In genomic region chr1:149771653-149772425, GRCh38 we compare ENCODE assay signal across 11 cellular contexts. TPM values are rescaled to one million over a fixed set of nuclear protein-coding genes. Genes with fewer than 3 reads are reported as not detected.
DNase-seq lines count a peak whose midpoint lies in the region; ATAC-seq and TF ChIP-seq lines count a peak whose summit lies in the region.
"Not testable (repeated sequence)": the region's sequence is repeated elsewhere in the genome, so short reads cannot be mapped to it uniquely, and the experiment has no call there.
"Had no signal": no experiment of that assay in that cellular context is flagged by ENCODE, and none has a peak within 500 bp of the region (broad histone marks: within the 10 kb centered on the region; RNA-seq: fewer than 3 reads in every experiment).

No MANE protein-coding gene starts in this region.

- H3K9me3 ChIP-seq in naive thymus-derived CD4-positive, alpha-beta T cell (ENCODE audit: control insufficient read depth in 2 of 3, low read length in 3 of 3): not testable (repeated sequence)

- ATAC-seq in GM18868 (IDR thresholded peaks at IDR 0.05; ENCODE audit: unreplicated experiment): peak; percentile 97
- ATAC-seq in GM19463 (IDR thresholded peaks at IDR 0.05; ENCODE audit: unreplicated experiment): peak; percentile 94
- ATAC-seq in HG02571 (IDR thresholded peaks at IDR 0.05; ENCODE audit: unreplicated experiment): peak; percentile 63
- ATAC-seq in HG02981 (IDR thresholded peaks at IDR 0.05; ENCODE audit: unreplicated experiment): peak; percentile 97
- ATAC-seq in HG03378 (IDR thresholded peaks at IDR 0.05; ENCODE audit: unreplicated experiment): peak; percentile 89
- peak; percentile 81 for ATAC-seq in activated CD8-positive, alpha-beta T cell treated with anti-CD3 and anti-CD28 coated beads, Interleukin-2, amount 10 ng/mL, durations not matched to agents 7 days and 5 days
- peak; percentile 80 for ATAC-seq in naive thymus-derived CD4-positive, alpha-beta T cell

- CTCF ChIA-PET in activated CD8-positive, alpha-beta T cell treated with anti-CD3 and anti-CD28 coated beads, Interleukin-2, amount 10 ng/mL, durations not matched to agents 7 days and 5 days (lab: Charles Lee); naive thymus-derived CD4-positive, alpha-beta T cell (lab: Charles Lee): not testable (repeated sequence)

- not testable (repeated sequence) for H3K27ac ChIP-seq in naive thymus-derived CD4-positive, alpha-beta T cell (ENCODE audit: low read depth, low read length)

- not testable (repeated sequence) for H3K27me3 ChIP-seq in naive thymus-derived CD4-positive, alpha-beta T cell (ENCODE audit: control insufficient read depth in 2 of 2, insufficient read depth in 2 of 2, low read length in 2 of 2)

- peak overlapping the region in 4 of 7 donors; percentile 35 to 68 (median 54) for H3K27ac Mint-ChIP-seq in CD14-positive monocyte
- H3K27ac Mint-ChIP-seq in activated CD8-positive, alpha-beta T cell treated with anti-CD3 and anti-CD28 coated beads, Interleukin-2, amount 10 ng/mL, durations not matched to agents 7 days and 5 days; naive thymus-derived CD4-positive, alpha-beta T cell: not testable (repeated sequence)

- POLR2A ChIA-PET in activated CD8-positive, alpha-beta T cell treated with anti-CD3 and anti-CD28 coated beads, Interleukin-2, amount 10 ng/mL, durations not matched to agents 7 days and 5 days (lab: Charles Lee); naive thymus-derived CD4-positive, alpha-beta T cell (lab: Charles Lee): not testable (repeated sequence)

- H3K4me1 Mint-ChIP-seq in CD14-positive monocyte: peaks cover 17% of the 10 kb centered on the region
- H3K4me1 Mint-ChIP-seq in activated CD8-positive, alpha-beta T cell treated with anti-CD3 and anti-CD28 coated beads, Interleukin-2, amount 10 ng/mL, durations not matched to agents 7 days and 5 days (ENCODE audit: low read depth): peaks cover 13% of the 10 kb centered on the region
- not testable (repeated sequence) for H3K4me1 Mint-ChIP-seq in naive thymus-derived CD4-positive, alpha-beta T cell

- TF ChIP-seq CTCF in CD14-positive monocyte (IDR thresholded peaks at IDR 0.05): not testable (repeated sequence)

- H3K27me3 Mint-ChIP-seq in CD14-positive monocyte (ENCODE audit: low read depth in 3 of 3); activated CD8-positive, alpha-beta T cell treated with anti-CD3 and anti-CD28 coated beads, Interleukin-2, amount 10 ng/mL, durations not matched to agents 7 days and 5 days (ENCODE audit: low read depth); naive thymus-derived CD4-positive, alpha-beta T cell: not testable (repeated sequence)

- H3K36me3 ChIP-seq in naive thymus-derived CD4-positive, alpha-beta T cell (ENCODE audit: control insufficient read depth in 2 of 3, insufficient read depth in 3 of 3, low read length in 3 of 3): not testable (repeated sequence)

- H3K4me3 Mint-ChIP-seq in CD14-positive monocyte; activated CD8-positive, alpha-beta T cell treated with anti-CD3 and anti-CD28 coated beads, Interleukin-2, amount 10 ng/mL, durations not matched to agents 7 days and 5 days; naive thymus-derived CD4-positive, alpha-beta T cell: not testable (repeated sequence)

- not testable (repeated sequence) for DNase-seq in CD14-positive monocyte (ENCODE audit: low spot score); activated CD8-positive, alpha-beta T cell treated with anti-CD3 and anti-CD28 coated beads, Interleukin-2, amount 10 ng/mL, durations not matched to agents 7 days and 5 days; naive thymus-derived CD4-positive, alpha-beta T cell

- H3K9me3 Mint-ChIP-seq in CD14-positive monocyte; activated CD8-positive, alpha-beta T cell treated with anti-CD3 and anti-CD28 coated beads, Interleukin-2, amount 10 ng/mL, durations not matched to agents 7 days and 5 days (ENCODE audit: insufficient read depth); naive thymus-derived CD4-positive, alpha-beta T cell: not testable (repeated sequence)

- intact Hi-C loops in CD14-positive monocyte (cut with micrococcal nuclease); naive thymus-derived CD4-positive, alpha-beta T cell (cut with micrococcal nuclease): not testable (repeated sequence)

- H3K36me3 Mint-ChIP-seq in CD14-positive monocyte; activated CD8-positive, alpha-beta T cell treated with anti-CD3 and anti-CD28 coated beads, Interleukin-2, amount 10 ng/mL, durations not matched to agents 7 days and 5 days (ENCODE audit: low read depth); naive thymus-derived CD4-positive, alpha-beta T cell: not testable (repeated sequence)

- not testable (repeated sequence) for H3K4me1 ChIP-seq in naive thymus-derived CD4-positive, alpha-beta T cell (ENCODE audit: control insufficient read depth in 2 of 2, insufficient read depth in 2 of 2, low read length in 2 of 2)

- H3K4me3 ChIP-seq in naive thymus-derived CD4-positive, alpha-beta T cell (ENCODE audit: low read length): not testable (repeated sequence)

RNA-seq across cellular contexts. Expression of gene FCGR1A, which starts 10.7 kb away (rescaled TPM):
- 10 to 100 TPM; 49.4 to 79.7 TPM for polyA plus RNA-seq in CD14-positive monocyte
- not detected for total RNA-seq in activated CD8-positive, alpha-beta T cell treated with anti-CD3 and anti-CD28 coated beads, Interleukin-2, amount 10 ng/mL, durations not matched to agents 7 days and 5 days
- 10 to 100 TPM in 1 of 5 experiments, under 1 TPM in 2, not detected in 2; 0.21 to 14.4 (median 0.59) TPM for total RNA-seq in naive thymus-derived CD4-positive, alpha-beta T cell
- polyA plus RNA-seq in naive thymus-derived CD4-positive, alpha-beta T cell: not detected
- total RNA-seq: fibroblast of lung, GM23248, OCI-LY7 had no signal
- polyA plus RNA-seq: fibroblast of lung, GM23248 had no signal
